ENCODE assay signal across 1 cellular context in the genomic region with DNA sequence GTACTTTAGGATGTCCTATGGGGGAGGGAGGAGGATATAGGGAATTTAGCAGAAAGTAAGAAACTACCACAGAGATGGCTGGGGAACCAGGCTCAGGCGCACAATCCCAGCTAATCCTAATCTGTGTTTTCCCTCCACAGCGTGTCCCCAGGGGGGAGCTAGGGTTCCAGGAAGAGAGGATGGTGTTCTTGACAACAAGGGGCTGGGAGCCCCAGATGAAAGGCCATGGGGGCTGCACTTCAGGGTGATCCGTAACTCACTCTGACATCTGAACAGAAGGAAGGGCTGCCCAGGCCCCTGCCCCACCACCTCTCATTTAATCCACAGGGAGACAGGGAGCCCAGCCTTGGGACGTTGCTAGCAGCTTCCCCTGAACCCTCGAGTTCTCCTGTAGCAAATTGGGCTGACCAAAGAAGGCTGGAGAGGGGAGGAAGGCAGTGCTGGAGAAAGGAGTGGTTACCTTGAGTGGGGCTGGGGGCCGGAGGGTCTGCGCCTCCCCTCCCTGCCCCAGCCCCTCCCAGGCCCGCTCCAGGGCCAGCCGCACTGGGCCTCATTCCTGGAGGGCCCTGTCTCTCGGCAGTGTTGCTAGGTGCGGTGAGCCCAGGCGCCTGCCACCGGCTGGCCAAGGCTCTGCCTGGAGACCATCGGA.
TF ChIP-seq lines count a peak whose summit lies in the region.

No MANE protein-coding gene starts in this region.

TF ChIP-seq in H1, 55 proteins besides CTCF, POLR2A, EP300 and RAD21:
- no peak for TF ChIP-seq CBX5 (IDR thresholded peaks at IDR 0.05; ENCODE audit: low read depth, low read length)
- no peak for TF ChIP-seq RBBP5 (IDR thresholded peaks at IDR 0.05; ENCODE audit: borderline replicate concordance, low read depth, low read length)
